In genomic region chr1:6491076-6491449, GRCh38 we compare ENCODE assay signal across 8 cellular contexts. TPM values are rescaled to one million over a fixed set of nuclear protein-coding genes. Genes with fewer than 3 reads are reported as not detected.
DNase-seq lines count a peak whose midpoint lies in the region; ATAC-seq and TF ChIP-seq lines count a peak whose summit lies in the region.

No MANE protein-coding gene starts in this region.

- no peak for DNase-seq in CD4-positive, alpha-beta T cell
- DNase-seq in OCI-LY7 (ENCODE audit: low spot score) (no peak), neural crest cell (ENCODE audit: low read depth, low spot score) (no peak), SHP77 (lab: John Stamatoyannopoulos, UW) (no peak), retina (no peak), left lobe of liver (ENCODE audit: low spot score) (no peak)

- H3K9ac ChIP-seq in endocrine pancreas (ENCODE audit: control insufficient read depth, insufficient read depth, low read length): peak overlapping the region; percentile 85

- CTCF ChIA-PET in CD4-positive, alpha-beta T cell (lab: Charles Lee): interaction anchor here (0.9 to 1.9 kb wide), 5 partner anchors 15 to 155 kb away, joined by 4 to 7 read pairs (median 6); no protein-coding TSS in a partner anchor
- CTCF ChIA-PET in OCI-LY7 (lab: Charles Lee; ENCODE audit: unreplicated experiment): no interaction called here

- H3K27me3 Mint-ChIP-seq in CD4-positive, alpha-beta T cell: peaks cover 18% of the 10 kb centered on the region
- no peaks in the 10 kb centered on the region for H3K27me3 Mint-ChIP-seq in neural crest cell (ENCODE audit: low read depth)

- H3K79me2 ChIP-seq in OCI-LY7 (ENCODE audit: insufficient read depth, low read depth, low read length): no peaks in the 10 kb centered on the region

- intact Hi-C loops in CD4-positive, alpha-beta T cell (cut with DNase I, micrococcal nuclease): no loop called here
- intact Hi-C loops in OCI-LY7 (cut with micrococcal nuclease; ENCODE audit: unreplicated experiment): loop anchor here (2.0 to 5.0 kb wide), 2 partner anchors 64 to 136 kb away; partner anchors contain the start of genes NOL9 and TAS1R1

- H3K4me1 ChIP-seq in OCI-LY7 (ENCODE audit: insufficient read depth, low read length, poor library complexity, severe bottlenecking): peaks cover 14% of the 10 kb centered on the region
- no peaks in the 10 kb centered on the region for H3K4me1 ChIP-seq in endocrine pancreas (ENCODE audit: control insufficient read depth, insufficient read depth, low read length)

- peak overlapping the region; percentile 65 for H3K27ac Mint-ChIP-seq in CD4-positive, alpha-beta T cell
- H3K27ac Mint-ChIP-seq in neural crest cell (ENCODE audit: unreplicated experiment): no peak overlapping the region

- H3K9me2 ChIP-seq in OCI-LY7 (ENCODE audit: insufficient read depth, low read length): no peaks in the 10 kb centered on the region

- POLR2A ChIA-PET in CD4-positive, alpha-beta T cell (lab: Charles Lee): interaction anchor here (0.7 to 2.7 kb wide), 7 partner anchors 31 to 156 kb away, joined by 3 to 16 read pairs (median 4); partner anchors contain the start of genes NOL9, TAS1R1 and ZBTB48
- POLR2A ChIA-PET in OCI-LY7 (lab: Charles Lee): interaction anchor here (1.2 kb wide), 1 partner anchor 67 kb away, joined by 4 read pairs; no protein-coding TSS in a partner anchor

- no peak for TF ChIP-seq CTCF in CD4-positive, alpha-beta T cell (IDR thresholded peaks at IDR 0.05)
- TF ChIP-seq CTCF in OCI-LY7 (conservative IDR thresholded peaks at IDR 0.05; ENCODE audit: low read length) (no peak), neural crest cell (conservative IDR thresholded peaks at IDR 0.05) (no peak)

- no peaks in the 10 kb centered on the region for H3K9me3 Mint-ChIP-seq in CD4-positive, alpha-beta T cell
- H3K9me3 Mint-ChIP-seq in neural crest cell: no peaks in the 10 kb centered on the region

- no peaks in the 10 kb centered on the region for H3K36me3 ChIP-seq in OCI-LY7 (ENCODE audit: insufficient read depth, low read length)
- no peaks in the 10 kb centered on the region for H3K36me3 ChIP-seq in endocrine pancreas (ENCODE audit: control insufficient read depth, insufficient read depth, low read length)

- BruUV-seq in OCI-LY7 (replicated peaks; lab: Mats Ljungman, UMichigan): no TSS peak

- peaks cover 4% of the 10 kb centered on the region for H3K27me3 ChIP-seq in CD4-positive, alpha-beta T cell (ENCODE audit: control insufficient read depth, insufficient read depth, low read length)
- no peaks in the 10 kb centered on the region for H3K27me3 ChIP-seq in endocrine pancreas (ENCODE audit: control insufficient read depth, insufficient read depth, low read length)

- H3K4me3 ChIP-seq in OCI-LY7 (ENCODE audit: low read depth, low read length, poor library complexity, severe bottlenecking): peak overlapping the region; percentile 77
- H3K4me3 ChIP-seq in endocrine pancreas (ENCODE audit: control insufficient read depth, insufficient read depth, low read length): peak overlapping the region; percentile 15

- no peaks in the 10 kb centered on the region for H3K9me3 ChIP-seq in CD4-positive, alpha-beta T cell (ENCODE audit: control insufficient read depth, low read length)
- H3K9me3 ChIP-seq in OCI-LY7 (ENCODE audit: low read length) (no peaks in the 10 kb centered on the region), endocrine pancreas (ENCODE audit: control insufficient read depth, low read length) (no peaks in the 10 kb centered on the region)

- H3K36me3 Mint-ChIP-seq in CD4-positive, alpha-beta T cell (ENCODE audit: low read depth): no peaks in the 10 kb centered on the region
- H3K36me3 Mint-ChIP-seq in neural crest cell (ENCODE audit: low read depth): no peaks in the 10 kb centered on the region

- H3K4me2 ChIP-seq in OCI-LY7 (ENCODE audit: low read length): peak overlapping the region; percentile 99

- ATAC-seq in CD4-positive, alpha-beta T cell (ENCODE audit: poor library complexity): no peak
- ATAC-seq in left lobe of liver (no peak), GM18858 (IDR thresholded peaks at IDR 0.05; ENCODE audit: unreplicated experiment) (no peak)

- peak overlapping the region; percentile 84 for H3K4me3 Mint-ChIP-seq in CD4-positive, alpha-beta T cell
- H3K4me3 Mint-ChIP-seq in neural crest cell: peak overlapping the region; percentile 88

- H2AFZ ChIP-seq in OCI-LY7 (ENCODE audit: low read length): peak overlapping the region; percentile 96

- no peak overlapping the region for H3K27ac ChIP-seq in CD4-positive, alpha-beta T cell (ENCODE audit: low read depth, low read length)
- H3K27ac ChIP-seq in OCI-LY7 (ENCODE audit: low read depth, low read length, poor library complexity, severe bottlenecking): peak overlapping the region; percentile 56

- no peaks in the 10 kb centered on the region for H4K20me1 ChIP-seq in OCI-LY7 (ENCODE audit: insufficient read depth, low read length)

- H3K4me1 Mint-ChIP-seq in CD4-positive, alpha-beta T cell (ENCODE audit: low read depth): peaks cover 37% of the 10 kb centered on the region
- H3K4me1 Mint-ChIP-seq in neural crest cell: peaks cover 16% of the 10 kb centered on the region

RNA-seq across cellular contexts. Expression of gene PLEKHG5, which starts 0.4 kb away (rescaled TPM):
- total RNA-seq in CD4-positive, alpha-beta T cell: 1 to 10 TPM; 5.0 to 6.1 TPM
- total RNA-seq in OCI-LY7 (2014; rRNA removed; shearing (Covaris generic)): 0.67 and 1.6 TPM in 2 replicates
- total RNA-seq in OCI-LY7 (2022): 1.7 and 2.4 TPM in 2 replicates
- total RNA-seq in neural crest cell: 28.9 and 31.7 TPM in 2 replicates
- 1.1 TPM for total RNA-seq in left lobe of liver

RNA-seq across cellular contexts. Expression of gene TNFRSF25, which starts 25.1 kb away (rescaled TPM):
- total RNA-seq in CD4-positive, alpha-beta T cell: 100 to 1,000 TPM; 220 to 225 TPM
- total RNA-seq in OCI-LY7 (2014; rRNA removed; shearing (Covaris generic)): 1.7 and 2.8 TPM in 2 replicates
- 0.65 and 1.7 TPM in 2 replicates for total RNA-seq in OCI-LY7 (2022)
- 23.4 and 26.1 TPM in 2 replicates for total RNA-seq in neural crest cell
- total RNA-seq in left lobe of liver: 2.1 TPM
